In the genomic region with DNA sequence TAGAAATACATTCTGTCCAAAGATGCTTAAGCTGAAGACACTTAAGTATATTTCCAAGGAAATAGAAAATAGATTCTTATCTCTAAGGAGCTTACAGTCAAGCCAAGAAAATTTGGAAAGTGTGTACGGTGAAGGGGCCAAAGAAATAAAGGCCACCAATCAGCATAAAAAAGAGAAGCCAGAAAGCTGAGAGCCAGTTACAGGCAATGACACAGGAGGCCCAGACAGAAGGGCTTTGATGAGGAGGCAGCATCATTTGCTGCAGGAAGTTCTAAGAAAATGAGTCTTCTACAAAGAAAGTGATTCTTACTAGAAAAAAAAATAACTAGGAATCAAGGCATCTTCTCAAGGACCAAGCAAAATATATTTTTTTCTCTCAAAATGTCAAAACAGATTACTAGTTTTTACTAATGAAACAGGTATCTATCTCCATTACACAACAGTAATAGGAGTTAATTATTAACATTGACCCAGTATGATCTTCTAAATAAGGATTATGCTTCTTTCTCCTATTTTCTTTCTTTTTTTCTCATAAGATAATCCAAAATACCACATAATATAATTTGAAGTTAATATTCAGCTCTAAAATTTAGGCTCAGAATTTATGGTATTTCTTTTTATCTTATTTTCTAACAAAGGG, we compare ENCODE assay signal across 16 cellular contexts.
A peak's percentile ranks its signal among the peaks of the same experiment; 100 is the strongest.
DNase-seq lines count a peak whose midpoint lies in the region; ATAC-seq and TF ChIP-seq lines count a peak whose summit lies in the region.
"Had no signal": no experiment of that assay in that cellular context is flagged by ENCODE, and none has a peak within 500 bp of the region (broad histone marks: within the 10 kb centered on the region; RNA-seq: fewer than 3 reads in every experiment).

No MANE protein-coding gene starts in this region.

- TF ChIP-seq RAD21 in liver (IDR thresholded peaks at IDR 0.05): no peak

- no peaks in the 10 kb centered on the region for H3K27me3 Mint-ChIP-seq in MCF 10A (ENCODE audit: insufficient read depth, unreplicated experiment)
- H3K27me3 Mint-ChIP-seq: CD4-positive, alpha-beta memory T cell had no signal

- H3K36me3 Mint-ChIP-seq in MCF 10A (ENCODE audit: insufficient read depth, unreplicated experiment): no peaks in the 10 kb centered on the region
- H3K36me3 Mint-ChIP-seq: CD4-positive, alpha-beta memory T cell had no signal

- peaks cover 5% of the 10 kb centered on the region for H3K4me1 Mint-ChIP-seq in MCF 10A (ENCODE audit: insufficient read depth, unreplicated experiment)
- H3K4me1 Mint-ChIP-seq: CD4-positive, alpha-beta memory T cell had no signal

- CTCF ChIA-PET in mammary epithelial cell (lab: Charles Lee; ENCODE audit: low non-redundant PET) (no interaction called here), MCF 10A (lab: Yijun Ruan, JAX) (interaction anchor here (0.8 to 1.3 kb wide), 3 partner anchors 13 to 84 kb away, joined by 3 to 4 read pairs (median 3); no protein-coding TSS in a partner anchor)

- H3K27ac ChIP-seq in mammary epithelial cell (ENCODE audit: insufficient read depth, low read depth, low read length) (no peak overlapping the region), liver (ENCODE audit: low read depth in 1 of 2, low read length in 2 of 2) (peak overlapping the region; percentile 54 to 78), aorta (ENCODE audit: low read depth in 1 of 2, low read length in 2 of 2) (no peak overlapping the region)
- H3K27ac ChIP-seq: GM23248 had no signal

- H3K79me2 ChIP-seq in mammary epithelial cell (ENCODE audit: insufficient read depth, low read length): no peaks in the 10 kb centered on the region

- H3K9me3 Mint-ChIP-seq in MCF 10A (ENCODE audit: unreplicated experiment): no peaks in the 10 kb centered on the region
- H3K9me3 Mint-ChIP-seq: CD4-positive, alpha-beta memory T cell had no signal

- POLR2A ChIA-PET in MCF 10A (lab: Yijun Ruan, JAX): interaction anchor here (0.5 to 1.2 kb wide), 2 partner anchors 9 to 24 kb away, joined by 3 to 4 read pairs; no protein-coding TSS in a partner anchor

- H3K36me3 ChIP-seq in mammary epithelial cell (ENCODE audit: insufficient read depth, low read length): no peaks in the 10 kb centered on the region
- H3K36me3 ChIP-seq in liver (ENCODE audit: control insufficient read depth in 4 of 4, insufficient read depth in 3 of 4, low read depth in 1 of 4, low read length in 3 of 4): peaks cover 0 to 4% (median 2%) of the 10 kb centered on the region in 4 donors
- H3K36me3 ChIP-seq in aorta (ENCODE audit: control insufficient read depth in 1 of 2, insufficient read depth in 2 of 2, low read length in 1 of 2): no peaks in the 10 kb centered on the region
- H3K36me3 ChIP-seq: HAP-1 had no signal

- no peak overlapping the region for H3K4me3 Mint-ChIP-seq in MCF 10A (ENCODE audit: unreplicated experiment)
- H3K4me3 Mint-ChIP-seq: CD4-positive, alpha-beta memory T cell had no signal

- H3K4me2 ChIP-seq in mammary epithelial cell (ENCODE audit: insufficient read depth, low read depth, low read length): no peak overlapping the region

- H3K27me3 ChIP-seq in mammary epithelial cell (ENCODE audit: insufficient read depth, low read length) (no peaks in the 10 kb centered on the region), liver (ENCODE audit: control insufficient read depth in 4 of 4, insufficient read depth in 4 of 4, low read length in 3 of 4) (no peaks in the 10 kb centered on the region), aorta (ENCODE audit: control insufficient read depth in 1 of 2, insufficient read depth in 2 of 2, low read length in 1 of 2) (no peaks in the 10 kb centered on the region)

- H3K9me3 ChIP-seq in mammary epithelial cell (replicated peaks; ENCODE audit: insufficient read depth, low read length): no peaks in the 10 kb centered on the region
- no peaks in the 10 kb centered on the region for H3K9me3 ChIP-seq in liver (ENCODE audit: control insufficient read depth in 4 of 4, low read length in 3 of 4)
- H3K9me3 ChIP-seq in aorta (ENCODE audit: control insufficient read depth, low read length): no peaks in the 10 kb centered on the region
- H3K9me3 ChIP-seq: HAP-1 had no signal

- TF ChIP-seq CTCF in mammary epithelial cell (conservative IDR thresholded peaks at IDR 0.05 in 1 of 2, IDR thresholded peaks at IDR 0.05 in 1 of 2; ENCODE audit: extremely low read depth in 1 of 2, insufficient read depth in 1 of 2, low read depth in 1 of 2, low read length in 2 of 2) (no peak), MCF 10A (IDR thresholded peaks at IDR 0.05; ENCODE audit: unreplicated experiment) (no peak), fibroblast of the aortic adventitia (IDR thresholded peaks at IDR 0.05; ENCODE audit: insufficient read depth, low read length) (no peak), liver (IDR thresholded peaks at IDR 0.05; ENCODE audit: low read depth, low read length, missing input control) (no peak)

- H4K20me1 ChIP-seq in mammary epithelial cell (ENCODE audit: insufficient read depth, low read length): no peaks in the 10 kb centered on the region

- H3K4me1 ChIP-seq in mammary epithelial cell (ENCODE audit: insufficient read depth, low read length) (peaks cover 5% of the 10 kb centered on the region), liver (ENCODE audit: control insufficient read depth in 4 of 4, insufficient read depth in 4 of 4, low read length in 3 of 4) (peaks cover 5 to 58% (median 30%) of the 10 kb centered on the region in 4 donors), aorta (ENCODE audit: control insufficient read depth in 1 of 2, insufficient read depth in 2 of 2, low read length in 2 of 2) (peaks cover 0 to 5% of the 10 kb centered on the region in 2 donors)

- intact Hi-C loops in mammary epithelial cell (cut with micrococcal nuclease) (no loop called here), MCF 10A (cut with micrococcal nuclease) (no loop called here), aorta (cut with DNase I) (no loop called here)

- in situ Hi-C loops in mammary epithelial cell (cut with MboI; ENCODE audit: low sequenced_read_pairs in 2 of 2): no loop called here

- peak; percentile 24 for ATAC-seq in aorta (ENCODE audit: low FRiP score)
- ATAC-seq in GM21367 (IDR thresholded peaks at IDR 0.05; ENCODE audit: unreplicated experiment): no peak
- ATAC-seq in HG02623 (IDR thresholded peaks at IDR 0.05; ENCODE audit: unreplicated experiment): no peak

- 12% methylated on average over 1 of the region's 1 CpG for WGBS in mammary epithelial cell (ENCODE audit: low coverage, missing lambda C conversion rate)
- WGBS in liver: 24% methylated on average over 1 of the region's 1 CpG
- 3 to 6% methylated on average over 1 of the region's 1 CpG for WGBS in aorta, 2 donors

- DNase-seq in mammary epithelial cell: no peak
- no peak for DNase-seq in MCF 10A (ENCODE audit: unreplicated experiment)
- DNase-seq in fibroblast of the aortic adventitia (ENCODE audit: low read depth): peak; percentile 53
- DNase-seq in aorta: no peak
- DNase-seq in NCI-H1105 treated with DMSO at 0.1 percent for 48 hours (lab: John Stamatoyannopoulos, UW): no peak
- DNase-seq: CD4-positive, alpha-beta memory T cell; GM23248; NCI-H1105; NCI-H1694; NCI-H2081 treated with DMSO at 0.1 percent for 48 hours; NCI-H446 treated with DMSO at 0.1 percent for 48 hours; SHP77 treated with DMSO at 0.1 percent for 48 hours had no signal

- no TSS peak for BruUV-seq in mammary epithelial cell (replicated peaks; lab: Mats Ljungman, UMichigan)
- BruUV-seq in MCF 10A (replicated peaks; lab: Mats Ljungman, UMichigan): no TSS peak

- H2AFZ ChIP-seq in mammary epithelial cell (ENCODE audit: low read depth, low read length): peak overlapping the region; percentile 52
- H2AFZ ChIP-seq: GM23248 had no signal

- H3K4me3 ChIP-seq in mammary epithelial cell (replicated peaks in 1 of 3; ENCODE audit: insufficient read depth in 1 of 3, low read depth in 2 of 3, low read length in 3 of 3): no peak overlapping the region
- H3K4me3 ChIP-seq in fibroblast of the aortic adventitia (ENCODE audit: low read depth, low read length): no peak overlapping the region
- H3K4me3 ChIP-seq in liver (ENCODE audit: low read depth in 1 of 3, low read length in 3 of 3): no peak overlapping the region
- H3K4me3 ChIP-seq in aorta (ENCODE audit: low read length in 2 of 2): no peak overlapping the region
- H3K4me3 ChIP-seq: GM23248, HAP-1 had no signal

- no peak overlapping the region for H3K9ac ChIP-seq in mammary epithelial cell (ENCODE audit: insufficient read depth, low read length)
- no peak overlapping the region for H3K9ac ChIP-seq in liver (ENCODE audit: low read depth in 1 of 2, low read length in 2 of 2)
- H3K9ac ChIP-seq: GM23248 had no signal

- H3K27ac Mint-ChIP-seq in MCF 10A (ENCODE audit: low read depth, unreplicated experiment): no peak overlapping the region
- H3K27ac Mint-ChIP-seq: CD4-positive, alpha-beta memory T cell had no signal

- dilution Hi-C loops in mammary epithelial cell (cut with HindIII; ENCODE audit: low sequenced_read_pairs): no loop called here

TF ChIP-seq in liver, 16 proteins besides CTCF, POLR2A, EP300 and RAD21:
- TF ChIP-seq HNF4A (conservative IDR thresholded peaks at IDR 0.05) (no peak), RXRA (IDR thresholded peaks at IDR 0.05) (peak in 1 of 2 donors; percentile 4), HNF4G (IDR thresholded peaks at IDR 0.05) (no peak), JUND (IDR thresholded peaks at IDR 0.05) (no peak), EGR1 (IDR thresholded peaks at IDR 0.05; ENCODE audit: low read depth in 2 of 2) (no peak)

Comparison
In these comparisons a context has a peak if more than half of its experiments do, and no peak if none do; other contexts are left out.
1. H3K27ac ChIP-seq: peak in liver (2 of 2); none in mammary epithelial cell (single experiment) and aorta (0 of 2).